ENCODE assay signal across 8 cellular contexts in genomic region chr3:73100734-73101550, GRCh38. TPM values are rescaled to one million over a fixed set of nuclear protein-coding genes. Genes with fewer than 3 reads are reported as not detected.
DNase-seq lines count a peak whose midpoint lies in the region; ATAC-seq and TF ChIP-seq lines count a peak whose summit lies in the region.

No MANE protein-coding gene starts in this region.

- peak; percentile 91 to 99 (median 97) for TF ChIP-seq CTCF in dorsolateral prefrontal cortex (IDR thresholded peaks at IDR 0.05 in 54 of 56, conservative IDR thresholded peaks at IDR 0.05 in 2 of 56; ENCODE audit: low read depth in 1 of 56, partially characterized antibody in 56 of 56)
- peak; percentile 93 for TF ChIP-seq CTCF in lower lobe of right lung (IDR thresholded peaks at IDR 0.05)

- H3K36me3 ChIP-seq in lower lobe of right lung = no peaks in the 10 kb centered on the region

- H3K27ac ChIP-seq in dorsolateral prefrontal cortex (no peak overlapping the region), lower lobe of right lung (no peak overlapping the region)

- H3K9me3 ChIP-seq in lower lobe of right lung = no peaks in the 10 kb centered on the region

- no peaks in the 10 kb centered on the region for H3K4me1 ChIP-seq in lower lobe of right lung

- DNase-seq in Ammon's horn (ENCODE audit: low spot score) = peak; percentile 94
- peak; percentile 60 for DNase-seq in NCI-H526 treated with DMSO at 0.1 percent for 48 hours (lab: John Stamatoyannopoulos, UW)
- peak; percentile 75 for DNase-seq in activated CD4-positive, alpha-beta T cell treated with anti-CD3 and anti-CD28 coated beads, Interleukin-2, amount 50 U/mL, for 1 hour
- DNase-seq in dorsolateral prefrontal cortex = peak; percentile 66 to 94 (median 83)
- peak; percentile 67 for DNase-seq in lower lobe of right lung
- DNase-seq in stimulated activated CD8-positive, alpha-beta memory T cell treated with anti-CD3 and anti-CD28 coated beads, Interleukin-12 subunit alpha, Interleukin-12 subunit beta, amount 100 ng/mL, for 24 hours (ENCODE audit: extremely low read depth) = peak; percentile 40

- intact Hi-C loops in dorsolateral prefrontal cortex (cut with DNase I) = loop anchor here (1.0 to 5.0 kb wide), 2 partner anchors 331 to 401 kb away; no protein-coding TSS in a partner anchor
- intact Hi-C loops in lower lobe of right lung (cut with DNase I) = loop anchor here (10.0 kb wide), 1 partner anchor 404 kb away; no protein-coding TSS in a partner anchor

- H3K4me3 ChIP-seq in dorsolateral prefrontal cortex (peak overlapping the region in 1 of 59 donors; percentile 8), lower lobe of right lung (no peak overlapping the region)

- no peaks in the 10 kb centered on the region for H3K27me3 ChIP-seq in dorsolateral prefrontal cortex
- no peaks in the 10 kb centered on the region for H3K27me3 ChIP-seq in lower lobe of right lung (ENCODE audit: low read depth)

- peak; percentile 87 for ATAC-seq in GM19023 (IDR thresholded peaks at IDR 0.05; ENCODE audit: unreplicated experiment)
- peak; percentile 84 for ATAC-seq in HG03439 (IDR thresholded peaks at IDR 0.05; ENCODE audit: unreplicated experiment)
- ATAC-seq in lower lobe of right lung = peak; percentile 89 to 90

RNA-seq across cellular contexts. Expression of gene EBLN2, which starts 39.5 kb away (rescaled TPM):
- total RNA-seq in dorsolateral prefrontal cortex (10 to 100 TPM in 4 of 120 experiments, 1 to 10 TPM in 116; 2.3 to 11.4 (median 6.0) TPM), lower lobe of right lung (3.6 TPM)

Comparison
In these comparisons a context has a peak if more than half of its experiments do, and no peak if none do; other contexts are left out.
1. DNase-seq: peak in every context shown above with its lines; median percentile 94 in Ammon's horn; 83 in dorsolateral prefrontal cortex; 75 in activated CD4-positive, alpha-beta T cell treated with anti-CD3 and anti-CD28 coated beads, Interleukin-2, amount 50 U/mL, for 1 hour; 67 in lower lobe of right lung; 60 in NCI-H526 treated with DMSO at 0.1 percent for 48 hours; 40 in stimulated activated CD8-positive, alpha-beta memory T cell treated with anti-CD3 and anti-CD28 coated beads, Interleukin-12 subunit alpha, Interleukin-12 subunit beta, amount 100 ng/mL, for 24 hours.